11 cellular contexts compared by ENCODE assay signal in genomic region chr3:15345608-15346137, GRCh38. TPM values are rescaled to one million over a fixed set of nuclear protein-coding genes. Genes with fewer than 3 reads are reported as not detected.
DNase-seq lines count a peak whose midpoint lies in the region; ATAC-seq, FAIRE-seq and TF ChIP-seq lines count a peak whose summit lies in the region.
"Had no signal": no experiment of that assay in that cellular context is flagged by ENCODE, and none has a peak within 500 bp of the region (broad histone marks: within the 10 kb centered on the region; RNA-seq: fewer than 3 reads in every experiment).

No MANE protein-coding gene starts in this region.

- DNase-seq in GM18507 (ENCODE audit: extremely low spot score, insufficient read length, low read depth) (no peak), germinal center (ENCODE audit: low spot score) (peak; percentile 76), kidney (no peak)
- DNase-seq in central memory CD4-positive, alpha-beta T cell = no peak
- DNase-seq in activated T-helper 1 cell treated with anti-CD3 and anti-CD28 coated beads, Interleukin-12 subunit alpha, Interleukin-12 subunit beta, Interleukin-2, Interleukin-4 antibody, amounts not matched to agents 30 ng/mL and 10 ng/mL and 1 ng/mL, durations not matched to agents 14 hours and 24 hours and 36 hours (ENCODE audit: low spot score) = no peak
- DNase-seq: activated gamma-delta T cell, foreskin fibroblast had no signal

- H3K4me3 ChIP-seq in gastroesophageal sphincter (no peak overlapping the region), kidney (ENCODE audit: low read length in 2 of 2) (no peak overlapping the region)
- H3K4me3 ChIP-seq: thoracic aorta had no signal

- ATAC-seq in GM21381 (IDR thresholded peaks at IDR 0.05; ENCODE audit: unreplicated experiment) (peak; percentile 88), HG03342 (IDR thresholded peaks at IDR 0.05; ENCODE audit: unreplicated experiment) (peak; percentile 93), gastroesophageal sphincter (no peak)

- TF ChIP-seq CTCF in gastroesophageal sphincter (IDR thresholded peaks at IDR 0.05) = no peak
- no peak for TF ChIP-seq CTCF in kidney (IDR thresholded peaks at IDR 0.05; ENCODE audit: borderline replicate concordance, extremely low read depth, insufficient read depth)

- H3K36me3 ChIP-seq in gastroesophageal sphincter (no peaks in the 10 kb centered on the region), kidney (ENCODE audit: control insufficient read depth in 1 of 2, insufficient read depth in 2 of 2, low read length in 2 of 2) (no peaks in the 10 kb centered on the region)
- H3K36me3 ChIP-seq: thoracic aorta had no signal

- H3K4me1 Mint-ChIP-seq in activated T-helper 1 cell treated with anti-CD3 and anti-CD28 coated beads, Interleukin-12 subunit alpha, Interleukin-12 subunit beta, Interleukin-2, Interleukin-4 antibody, amounts not matched to agents 30 ng/mL and 10 ng/mL and 1 ng/mL, durations not matched to agents 14 hours and 24 hours and 36 hours (ENCODE audit: low read depth) = peaks cover 40% of the 10 kb centered on the region

- WGBS in gastroesophageal sphincter (ENCODE audit: low coverage in 1 of 2), 2 donors = 63 to 81% methylated on average over 2 to 3 of the region's 4 CpGs

- intact Hi-C loops in kidney (cut with DNase I) = no loop called here
- intact Hi-C loops in activated T-helper 1 cell treated with anti-CD3 and anti-CD28 coated beads, Interleukin-12 subunit alpha, Interleukin-12 subunit beta, Interleukin-2, Interleukin-4 antibody, amounts not matched to agents 30 ng/mL and 10 ng/mL and 1 ng/mL, durations not matched to agents 14 hours and 24 hours and 36 hours (cut with micrococcal nuclease) = no loop called here

- no peaks in the 10 kb centered on the region for H3K27me3 ChIP-seq in gastroesophageal sphincter

- H3K27ac Mint-ChIP-seq in activated T-helper 1 cell treated with anti-CD3 and anti-CD28 coated beads, Interleukin-12 subunit alpha, Interleukin-12 subunit beta, Interleukin-2, Interleukin-4 antibody, amounts not matched to agents 30 ng/mL and 10 ng/mL and 1 ng/mL, durations not matched to agents 14 hours and 24 hours and 36 hours = no peak overlapping the region

- TF ChIP-seq EP300 in gastroesophageal sphincter (IDR thresholded peaks at IDR 0.05) = no peak

- H3K4me1 ChIP-seq in gastroesophageal sphincter = no peaks in the 10 kb centered on the region
- H3K4me1 ChIP-seq in kidney (ENCODE audit: control insufficient read depth in 1 of 2, insufficient read depth in 1 of 2, low read depth in 1 of 2, low read length in 2 of 2) = no peaks in the 10 kb centered on the region

- no peak overlapping the region for H3K9ac ChIP-seq in kidney (ENCODE audit: low read length in 2 of 2)

- FAIRE-seq in GM18507 (lab: Jason Lieb, UNC) = peak; percentile 87
- FAIRE-seq in kidney (lab: Jason Lieb, UNC) = no peak

- no peak overlapping the region for H3K27ac ChIP-seq in gastroesophageal sphincter
- no peak overlapping the region for H3K27ac ChIP-seq in kidney (ENCODE audit: low read depth in 2 of 2, low read length in 2 of 2)
- H3K27ac ChIP-seq: thoracic aorta had no signal

- H3K4me3 Mint-ChIP-seq in activated T-helper 1 cell treated with anti-CD3 and anti-CD28 coated beads, Interleukin-12 subunit alpha, Interleukin-12 subunit beta, Interleukin-2, Interleukin-4 antibody, amounts not matched to agents 30 ng/mL and 10 ng/mL and 1 ng/mL, durations not matched to agents 14 hours and 24 hours and 36 hours = no peak overlapping the region

- H3K36me3 Mint-ChIP-seq in activated T-helper 1 cell treated with anti-CD3 and anti-CD28 coated beads, Interleukin-12 subunit alpha, Interleukin-12 subunit beta, Interleukin-2, Interleukin-4 antibody, amounts not matched to agents 30 ng/mL and 10 ng/mL and 1 ng/mL, durations not matched to agents 14 hours and 24 hours and 36 hours (ENCODE audit: low read depth) = peaks cover 4% of the 10 kb centered on the region

- no peak for TF ChIP-seq POLR2A in gastroesophageal sphincter (IDR thresholded peaks at IDR 0.05)

- peaks cover 4% of the 10 kb centered on the region for H3K27me3 Mint-ChIP-seq in activated T-helper 1 cell treated with anti-CD3 and anti-CD28 coated beads, Interleukin-12 subunit alpha, Interleukin-12 subunit beta, Interleukin-2, Interleukin-4 antibody, amounts not matched to agents 30 ng/mL and 10 ng/mL and 1 ng/mL, durations not matched to agents 14 hours and 24 hours and 36 hours (ENCODE audit: insufficient read depth)

- H3K9me3 ChIP-seq in gastroesophageal sphincter (peaks cover 0 to 10% (median 0%) of the 10 kb centered on the region in 3 donors), kidney (ENCODE audit: control insufficient read depth in 1 of 2, low read length in 2 of 2) (no peaks in the 10 kb centered on the region)
- H3K9me3 ChIP-seq: thoracic aorta had no signal

- H3K9me3 Mint-ChIP-seq in activated T-helper 1 cell treated with anti-CD3 and anti-CD28 coated beads, Interleukin-12 subunit alpha, Interleukin-12 subunit beta, Interleukin-2, Interleukin-4 antibody, amounts not matched to agents 30 ng/mL and 10 ng/mL and 1 ng/mL, durations not matched to agents 14 hours and 24 hours and 36 hours = peaks cover 12% of the 10 kb centered on the region

RNA-seq across cellular contexts. Expression of gene SH3BP5, which starts 13.3 kb away (rescaled TPM):
- total RNA-seq in gastroesophageal sphincter = 10 to 100 TPM; 23.5 to 56.4 (median 35.0) TPM
- total RNA-seq in kidney = 109 TPM
- 39.1 TPM for polyA plus RNA-seq in kidney (ENCODE audit: insufficient read depth, low read depth, low replicate concordance)
- total RNA-seq in activated T-helper 1 cell treated with anti-CD3 and anti-CD28 coated beads, Interleukin-12 subunit alpha, Interleukin-12 subunit beta, Interleukin-2, Interleukin-4 antibody, amounts not matched to agents 30 ng/mL and 10 ng/mL and 1 ng/mL, durations not matched to agents 14 hours and 24 hours and 36 hours = 28.0 and 30.3 TPM in 2 replicates
